16 cellular contexts compared by ENCODE assay signal in genomic region chr18:12599543-12599942, GRCh38. TPM values are rescaled to one million over a fixed set of nuclear protein-coding genes. Genes with fewer than 3 reads are reported as not detected.
A peak's percentile ranks its signal among the peaks of the same experiment; 100 is the strongest.
DNase-seq lines count a peak whose midpoint lies in the region; TF ChIP-seq lines count a peak whose summit lies in the region.
"Had no signal": no experiment of that assay in that cellular context is flagged by ENCODE, and none has a peak within 500 bp of the region (broad histone marks: within the 10 kb centered on the region; RNA-seq: fewer than 3 reads in every experiment).

No MANE protein-coding gene starts in this region.

- intact Hi-C loops in sigmoid colon (cut with DNase I): no loop called here

- peak overlapping the region in 3 of 5 experiments; percentile 13 to 60 (median 57) for H3K27ac Mint-ChIP-seq in brain
- peak overlapping the region; percentile 94 for H3K27ac Mint-ChIP-seq in osteocyte (ENCODE audit: unreplicated experiment)
- no peak overlapping the region for H3K27ac Mint-ChIP-seq in neural progenitor cell
- H3K27ac Mint-ChIP-seq: activated CD4-positive, alpha-beta memory T cell treated with anti-CD3 and anti-CD28 coated beads for 36 hours; activated T-helper 1 cell treated with anti-CD3 and anti-CD28 coated beads, Interleukin-12 subunit alpha, Interleukin-12 subunit beta, Interleukin-2, Interleukin-4 antibody, amounts not matched to agents 30 ng/mL and 10 ng/mL and 1 ng/mL, durations not matched to agents 14 hours and 24 hours and 36 hours; immature natural killer cell; stimulated activated naive CD8-positive, alpha-beta T cell treated with anti-CD3 and anti-CD28 coated beads, Interleukin-15, Interleukin-2, amounts not matched to agents 100 ng/mL and 50 ng/mL, for 24 hours had no signal

- H3K27me3 ChIP-seq in neural progenitor cell (no peaks in the 10 kb centered on the region), sigmoid colon (no peaks in the 10 kb centered on the region)
- H3K27me3 ChIP-seq: vagina had no signal

- H3K4me1 ChIP-seq in neural progenitor cell (no peaks in the 10 kb centered on the region), sigmoid colon (peaks cover 0 to 12% (median 4%) of the 10 kb centered on the region in 4 donors)

- H3F3A ChIP-seq in neural progenitor cell (ENCODE audit: low read depth): no peaks in the 10 kb centered on the region

- H3K4me3 Mint-ChIP-seq in brain: no peak overlapping the region
- no peak overlapping the region for H3K4me3 Mint-ChIP-seq in osteocyte (ENCODE audit: unreplicated experiment)
- H3K4me3 Mint-ChIP-seq in neural progenitor cell: no peak overlapping the region
- H3K4me3 Mint-ChIP-seq: activated CD4-positive, alpha-beta memory T cell treated with anti-CD3 and anti-CD28 coated beads for 36 hours; activated T-helper 1 cell treated with anti-CD3 and anti-CD28 coated beads, Interleukin-12 subunit alpha, Interleukin-12 subunit beta, Interleukin-2, Interleukin-4 antibody, amounts not matched to agents 30 ng/mL and 10 ng/mL and 1 ng/mL, durations not matched to agents 14 hours and 24 hours and 36 hours; H9; immature natural killer cell; stimulated activated naive CD8-positive, alpha-beta T cell treated with anti-CD3 and anti-CD28 coated beads, Interleukin-15, Interleukin-2, amounts not matched to agents 100 ng/mL and 50 ng/mL, for 24 hours had no signal

- H2AFZ ChIP-seq in neural progenitor cell (replicated peaks): no peak overlapping the region

- H4K20me1 ChIP-seq in neural progenitor cell (ENCODE audit: low read depth): no peaks in the 10 kb centered on the region

- H3K4me1 Mint-ChIP-seq in brain (peaks cover 34% of the 10 kb centered on the region), osteocyte (ENCODE audit: unreplicated experiment) (peaks cover 51% of the 10 kb centered on the region), neural progenitor cell (peaks cover 14% of the 10 kb centered on the region)

- H3K4me2 ChIP-seq in neural progenitor cell: no peak overlapping the region

- TF ChIP-seq EP300 in sigmoid colon (IDR thresholded peaks at IDR 0.05): no peak

- no peak for TF ChIP-seq POLR2A in sigmoid colon (IDR thresholded peaks at IDR 0.05)

- H3K36me3 ChIP-seq in neural progenitor cell (no peaks in the 10 kb centered on the region), sigmoid colon (no peaks in the 10 kb centered on the region)
- H3K36me3 ChIP-seq: vagina had no signal

- H3K9me3 ChIP-seq in neural progenitor cell (ENCODE audit: low read depth) (no peaks in the 10 kb centered on the region), sigmoid colon (no peaks in the 10 kb centered on the region)
- H3K9me3 ChIP-seq: vagina had no signal

- H3K9me3 Mint-ChIP-seq in brain: no peaks in the 10 kb centered on the region
- no peaks in the 10 kb centered on the region for H3K9me3 Mint-ChIP-seq in osteocyte (ENCODE audit: unreplicated experiment)
- no peaks in the 10 kb centered on the region for H3K9me3 Mint-ChIP-seq in neural progenitor cell
- H3K9me3 Mint-ChIP-seq: activated CD4-positive, alpha-beta memory T cell treated with anti-CD3 and anti-CD28 coated beads for 36 hours; activated T-helper 1 cell treated with anti-CD3 and anti-CD28 coated beads, Interleukin-12 subunit alpha, Interleukin-12 subunit beta, Interleukin-2, Interleukin-4 antibody, amounts not matched to agents 30 ng/mL and 10 ng/mL and 1 ng/mL, durations not matched to agents 14 hours and 24 hours and 36 hours; H9; immature natural killer cell; stimulated activated naive CD8-positive, alpha-beta T cell treated with anti-CD3 and anti-CD28 coated beads, Interleukin-15, Interleukin-2, amounts not matched to agents 100 ng/mL and 50 ng/mL, for 24 hours had no signal

- DNase-seq in DMS53 treated with DMSO at 0.1 percent for 48 hours (lab: John Stamatoyannopoulos, UW; ENCODE audit: unreplicated experiment): peak; percentile 77
- DNase-seq in NCI-H2029 treated with DMSO at 0.1 percent for 48 hours (lab: John Stamatoyannopoulos, UW): peak; percentile 79
- no peak for DNase-seq in osteocyte (ENCODE audit: extremely low spot score, unreplicated experiment)
- no peak for DNase-seq in NCI-H1092 (lab: John Stamatoyannopoulos, UW)
- DNase-seq in activated CD4-positive, alpha-beta T cell treated with anti-CD3 and anti-CD28 coated beads, Interleukin-2, amount 50 U/mL, for 4 hours: no peak
- DNase-seq in neural progenitor cell (ENCODE audit: low spot score): no peak
- no peak for DNase-seq in sigmoid colon
- DNase-seq: activated CD4-positive, alpha-beta memory T cell treated with anti-CD3 and anti-CD28 coated beads for 36 hours; H9; immature natural killer cell; NK-92 treated with Interleukin-12 subunit alpha and Interleukin-12 subunit beta, amount 100 ng/mL, for 24 hours had no signal

- no peak overlapping the region for H3K9ac ChIP-seq in neural progenitor cell

- no peak overlapping the region for H3K27ac ChIP-seq in neural progenitor cell
- no peak overlapping the region for H3K27ac ChIP-seq in sigmoid colon
- H3K27ac ChIP-seq: skin epidermis, vagina had no signal

- no peak for TF ChIP-seq CTCF in brain (conservative IDR thresholded peaks at IDR 0.05)
- TF ChIP-seq CTCF in osteocyte (IDR thresholded peaks at IDR 0.05): no peak
- TF ChIP-seq CTCF in neural progenitor cell (IDR thresholded peaks at IDR 0.05): no peak
- TF ChIP-seq CTCF in sigmoid colon (IDR thresholded peaks at IDR 0.05): no peak

- no peaks in the 10 kb centered on the region for H3K79me2 ChIP-seq in neural progenitor cell (ENCODE audit: low read depth)

- H3K4me3 ChIP-seq in neural progenitor cell (no peak overlapping the region), sigmoid colon (no peak overlapping the region)
- H3K4me3 ChIP-seq: skin epidermis, vagina had no signal

- H3K36me3 Mint-ChIP-seq in brain (peaks cover 16% of the 10 kb centered on the region), osteocyte (ENCODE audit: unreplicated experiment) (no peaks in the 10 kb centered on the region), neural progenitor cell (no peaks in the 10 kb centered on the region)
- H3K36me3 Mint-ChIP-seq: activated CD4-positive, alpha-beta memory T cell treated with anti-CD3 and anti-CD28 coated beads for 36 hours had no signal

- H3K27me3 Mint-ChIP-seq in brain: no peaks in the 10 kb centered on the region
- H3K27me3 Mint-ChIP-seq in osteocyte (ENCODE audit: unreplicated experiment): no peaks in the 10 kb centered on the region
- no peaks in the 10 kb centered on the region for H3K27me3 Mint-ChIP-seq in neural progenitor cell (ENCODE audit: insufficient read depth, low read depth)
- H3K27me3 Mint-ChIP-seq: activated CD4-positive, alpha-beta memory T cell treated with anti-CD3 and anti-CD28 coated beads for 36 hours; stimulated activated naive CD8-positive, alpha-beta T cell treated with anti-CD3 and anti-CD28 coated beads, Interleukin-15, Interleukin-2, amounts not matched to agents 100 ng/mL and 50 ng/mL, for 24 hours had no signal

RNA-seq across cellular contexts. Expression of gene SPIRE1, which starts 58.4 kb away (rescaled TPM):
- polyA plus RNA-seq in brain (ENCODE audit: insufficient read depth, low read depth, low replicate concordance) (14.4 TPM), sigmoid colon (1 to 10 TPM; 2.1 to 5.4 (median 3.5) TPM)
- total RNA-seq in osteocyte (47.0 and 53.6 TPM in 2 replicates), neural progenitor cell (ENCODE audit: low replicate concordance) (12.2 and 18.4 TPM in 2 replicates), sigmoid colon (10 to 100 TPM; 22.7 to 31.6 (median 24.8) TPM)

Comparison
In these comparisons a context has a peak if more than half of its experiments do, and no peak if none do; other contexts are left out.
1. DNase-seq: peak in DMS53 treated with DMSO at 0.1 percent for 48 hours (single experiment) and NCI-H2029 treated with DMSO at 0.1 percent for 48 hours (single experiment); none in osteocyte (single experiment), NCI-H1092 (single experiment), activated CD4-positive, alpha-beta T cell treated with anti-CD3 and anti-CD28 coated beads, Interleukin-2, amount 50 U/mL, for 4 hours (0 of 2), neural progenitor cell (single experiment) and sigmoid colon (single experiment).